ENCODE assay signal across 1 cellular context in genomic region chr17:488993-489757, GRCh38.
TF ChIP-seq lines count a peak whose summit lies in the region.

No MANE protein-coding gene starts in this region.

TF ChIP-seq in HepG2, 621 proteins besides CTCF, POLR2A, EP300 and RAD21 (continued from another document and continues in another):
- no peak for TF ChIP-seq SNAPC4 (CRISPR knock-in tag; IDR thresholded peaks at IDR 0.05)
- TF ChIP-seq ZMYM3 (CRISPR knock-in tag; IDR thresholded peaks at IDR 0.05), result peak; percentile 95
- TF ChIP-seq ZNF883 (CRISPR knock-in tag; IDR thresholded peaks at IDR 0.05; ENCODE audit: not compliant biosample characterization), result peak; percentile 60
- peak; percentile 39; the same call in 1 of the 2 replicates for TF ChIP-seq CSRNP1 (CRISPR knock-in tag; IDR thresholded peaks at IDR 0.05)
- TF ChIP-seq DNMT1 (CRISPR knock-in tag; IDR thresholded peaks at IDR 0.05), result no peak
- 0 out of 2 replicates have a peak, but pooled peaks have one; percentile 48 for TF ChIP-seq ZMYM2 (CRISPR knock-in tag; IDR thresholded peaks at IDR 0.05)
- TF ChIP-seq NR2C2 (CRISPR knock-in tag; IDR thresholded peaks at IDR 0.05; ENCODE audit: borderline replicate concordance), result 0 out of 2 replicates have a peak, but pooled peaks have one; percentile 37
- no peak for TF ChIP-seq PLRG1 (conservative IDR thresholded peaks at IDR 0.05)
- 0 out of 2 replicates have a peak, but pooled peaks have one; percentile 29 for TF ChIP-seq JUND (CRISPR knock-in tag; IDR thresholded peaks at IDR 0.05)
- TF ChIP-seq ZNF670 (CRISPR knock-in tag; IDR thresholded peaks at IDR 0.05; ENCODE audit: borderline replicate concordance), result no peak; the same call in 1 of the 2 replicates
- TF ChIP-seq JARID2 (CRISPR knock-in tag; IDR thresholded peaks at IDR 0.05; ENCODE audit: insufficient replicate concordance), result peak; percentile 74
- TF ChIP-seq BCL6 (CRISPR knock-in tag; IDR thresholded peaks at IDR 0.05), result peak; percentile 31; the same call in 1 of the 2 replicates
- no peak for TF ChIP-seq GTF2F1 (IDR thresholded peaks at IDR 0.05; ENCODE audit: low read length)
- TF ChIP-seq ELF3 (CRISPR knock-in tag; IDR thresholded peaks at IDR 0.05), result peak; percentile 45; the same call in 1 of the 2 replicates
- no peak for TF ChIP-seq SETDB1 (CRISPR knock-in tag; IDR thresholded peaks at IDR 0.05; ENCODE audit: borderline replicate concordance)
- TF ChIP-seq MXD3 (CRISPR knock-in tag; IDR thresholded peaks at IDR 0.05), result peak; percentile 95
- peak; percentile 57; the same call in 1 of the 2 replicates for TF ChIP-seq ZNF746 (CRISPR knock-in tag; IDR thresholded peaks at IDR 0.05)
- TF ChIP-seq ZNF740 (CRISPR knock-in tag; IDR thresholded peaks at IDR 0.05), result no peak; the same call in 1 of the 2 replicates
- TF ChIP-seq ARHGAP35 (CRISPR knock-in tag; IDR thresholded peaks at IDR 0.05; ENCODE audit: borderline replicate concordance), result peak; percentile 80; the same call in 1 of the 2 replicates
- no peak for TF ChIP-seq ZNF549 (CRISPR knock-in tag; IDR thresholded peaks at IDR 0.05)
- no peak for TF ChIP-seq ZNF282 (IDR thresholded peaks at IDR 0.05; ENCODE audit: partially characterized antibody)
- TF ChIP-seq U2AF2 (IDR thresholded peaks at IDR 0.05; ENCODE audit: low read depth, low read length), result no peak
- TF ChIP-seq HOXA7 (CRISPR knock-in tag; IDR thresholded peaks at IDR 0.05), result no peak
- no peak for TF ChIP-seq ZNF530 (CRISPR knock-in tag; IDR thresholded peaks at IDR 0.05; ENCODE audit: low read depth)
- no peak for TF ChIP-seq NAIF1 (CRISPR knock-in tag; IDR thresholded peaks at IDR 0.05; ENCODE audit: borderline replicate concordance)
- TF ChIP-seq ZNF574 (CRISPR knock-in tag; IDR thresholded peaks at IDR 0.05), result peak; percentile 54; the same call in 1 of the 2 replicates
- peak; percentile 17; the same call in 1 of the 2 replicates for TF ChIP-seq TFAP4 (IDR thresholded peaks at IDR 0.05; ENCODE audit: borderline replicate concordance, low read depth)
- no peak for TF ChIP-seq ZNF230 (CRISPR knock-in tag; IDR thresholded peaks at IDR 0.05)
- no peak for TF ChIP-seq KDM5A (IDR thresholded peaks at IDR 0.05; ENCODE audit: borderline replicate concordance, low read length)
- TF ChIP-seq ZNF383 (CRISPR knock-in tag; IDR thresholded peaks at IDR 0.05; ENCODE audit: borderline replicate concordance), result no peak
- TF ChIP-seq SIX1 (CRISPR knock-in tag; IDR thresholded peaks at IDR 0.05; ENCODE audit: borderline replicate concordance), result no peak
- no peak for TF ChIP-seq FOXP4 (CRISPR knock-in tag; IDR thresholded peaks at IDR 0.05)
- no peak for TF ChIP-seq MBD4 (IDR thresholded peaks at IDR 0.05; ENCODE audit: borderline replicate concordance, low read length)
- no peak for TF ChIP-seq TBP (CRISPR knock-in tag; IDR thresholded peaks at IDR 0.05)
- TF ChIP-seq GABPB1 (CRISPR knock-in tag; IDR thresholded peaks at IDR 0.05), result peak; percentile 64; the same call in 1 of the 2 replicates
- no peak for TF ChIP-seq ZNF33A (CRISPR knock-in tag; IDR thresholded peaks at IDR 0.05; ENCODE audit: borderline replicate concordance)
- no peak for TF ChIP-seq TCF7L2 (IDR thresholded peaks at IDR 0.05; ENCODE audit: low read depth, low read length)
- TF ChIP-seq KDM6A (CRISPR knock-in tag; IDR thresholded peaks at IDR 0.05; ENCODE audit: low read depth), result no peak
- TF ChIP-seq CREBL2 (CRISPR knock-in tag; IDR thresholded peaks at IDR 0.05; ENCODE audit: borderline replicate concordance), result peak; percentile 82; the same call in 1 of the 2 replicates
- TF ChIP-seq ZNF850 (CRISPR knock-in tag; conservative IDR thresholded peaks at IDR 0.05), result no peak
- TF ChIP-seq ZFP36L2 (CRISPR knock-in tag; IDR thresholded peaks at IDR 0.05), result no peak
- peak; percentile 88; the same call in 1 of the 2 replicates for TF ChIP-seq ZXDC (CRISPR knock-in tag; IDR thresholded peaks at IDR 0.05)
